In the genomic region with DNA sequence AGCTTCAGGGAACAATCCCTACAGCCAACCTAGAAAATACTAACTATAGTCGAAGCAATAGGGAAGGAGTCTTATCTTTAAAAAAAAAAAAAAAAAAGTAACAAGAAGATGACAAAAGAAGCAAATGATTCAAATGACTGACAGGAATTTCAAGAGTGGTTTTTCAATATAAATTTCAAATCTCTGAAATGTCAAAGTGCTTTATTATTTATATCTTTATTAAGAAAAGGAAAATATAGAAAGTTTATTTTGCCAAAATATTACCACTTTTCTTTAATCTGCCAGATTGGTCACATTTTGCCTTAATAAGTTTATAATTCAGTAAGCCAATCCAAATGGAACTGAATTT, we compare ENCODE assay signal across 10 cellular contexts.
DNase-seq lines count a peak whose midpoint lies in the region; ATAC-seq and FAIRE-seq lines count a peak whose summit lies in the region.
"Had no signal": no experiment of that assay in that cellular context is flagged by ENCODE, and none has a peak within 500 bp of the region (broad histone marks: within the 10 kb centered on the region; RNA-seq: fewer than 3 reads in every experiment).

No MANE protein-coding gene starts in this region.

- no peak overlapping the region for H3K27ac Mint-ChIP-seq in activated CD8-positive, alpha-beta memory T cell treated with anti-CD3 and anti-CD28 coated beads, Interleukin-2, amount 10 ng/mL, durations not matched to agents 7 days and 5 days
- H3K27ac Mint-ChIP-seq in activated CD4-positive, alpha-beta memory T cell treated with anti-CD3 and anti-CD28 coated beads for 36 hours: no peak overlapping the region

- peak overlapping the region; percentile 88 for H3K4me3 Mint-ChIP-seq in activated CD8-positive, alpha-beta memory T cell treated with anti-CD3 and anti-CD28 coated beads, Interleukin-2, amount 10 ng/mL, durations not matched to agents 7 days and 5 days
- peak overlapping the region; percentile 78 for H3K4me3 Mint-ChIP-seq in activated CD4-positive, alpha-beta memory T cell treated with anti-CD3 and anti-CD28 coated beads for 36 hours

- H3K9me3 ChIP-seq in subcutaneous abdominal adipose tissue (ENCODE audit: control insufficient read depth in 5 of 5, low read length in 5 of 5): no peaks in the 10 kb centered on the region

- no peaks in the 10 kb centered on the region for H3K36me3 ChIP-seq in subcutaneous abdominal adipose tissue (ENCODE audit: control insufficient read depth in 5 of 5, insufficient read depth in 5 of 5, low read length in 5 of 5)

- POLR2A ChIA-PET in activated CD4-positive, alpha-beta memory T cell treated with anti-CD3 and anti-CD28 coated beads for 36 hours (lab: Charles Lee): interaction anchor here (0.7 to 1.3 kb wide), 2 partner anchors 16 to 575 kb away, joined by 3 to 4 read pairs; no protein-coding TSS in a partner anchor

- H3K27ac ChIP-seq in subcutaneous abdominal adipose tissue (ENCODE audit: low read depth, low read length): no peak overlapping the region
- H3K27ac ChIP-seq: epithelial cell of prostate had no signal

- H3K27me3 ChIP-seq in subcutaneous abdominal adipose tissue (ENCODE audit: control insufficient read depth in 5 of 5, insufficient read depth in 4 of 5, low read length in 5 of 5): peaks cover 0 to 7% (median 2%) of the 10 kb centered on the region in 5 donors

- H3K4me1 Mint-ChIP-seq in activated CD8-positive, alpha-beta memory T cell treated with anti-CD3 and anti-CD28 coated beads, Interleukin-2, amount 10 ng/mL, durations not matched to agents 7 days and 5 days: peaks cover 25% of the 10 kb centered on the region
- peaks cover 12% of the 10 kb centered on the region for H3K4me1 Mint-ChIP-seq in activated CD4-positive, alpha-beta memory T cell treated with anti-CD3 and anti-CD28 coated beads for 36 hours (ENCODE audit: low read depth)

- no peak overlapping the region for H3K9ac ChIP-seq in subcutaneous abdominal adipose tissue (ENCODE audit: low read length in 5 of 5)

- CTCF ChIA-PET in activated CD8-positive, alpha-beta memory T cell treated with anti-CD3 and anti-CD28 coated beads, Interleukin-2, amount 10 ng/mL, durations not matched to agents 7 days and 5 days (lab: Charles Lee): interaction anchor here (0.5 to 4.6 kb wide), 60 partner anchors 8 to 1038 kb away, joined by 3 to 50 read pairs (median 4); a partner anchor contains a TSS
- CTCF ChIA-PET in activated CD4-positive, alpha-beta memory T cell treated with anti-CD3 and anti-CD28 coated beads for 36 hours (lab: Charles Lee): interaction anchor here (0.6 to 4.8 kb wide), 48 partner anchors 9 to 1022 kb away, joined by 3 to 68 read pairs (median 4); a partner anchor contains a TSS

- H3K4me1 ChIP-seq in subcutaneous abdominal adipose tissue (ENCODE audit: control insufficient read depth in 5 of 5, insufficient read depth in 5 of 5, low read length in 5 of 5): peaks cover 0 to 11% (median 7%) of the 10 kb centered on the region in 5 donors

- FAIRE-seq in islet of Langerhans (lab: Jason Lieb, UNC): peak; percentile 66

- no peak for DNase-seq in activated CD8-positive, alpha-beta memory T cell treated with anti-CD3 and anti-CD28 coated beads, Interleukin-2, amount 10 ng/mL, durations not matched to agents 7 days and 5 days
- DNase-seq in activated CD8-positive, alpha-beta memory T cell treated with anti-CD3 and anti-CD28 coated beads, Interleukin-2, amount 50 U/mL, for 48 hours: no peak
- no peak for DNase-seq in activated CD4-positive, alpha-beta memory T cell treated with anti-CD3 and anti-CD28 coated beads for 36 hours
- DNase-seq in sciatic nerve (ENCODE audit: low spot score) (no peak), NK-92 (lab: John Stamatoyannopoulos, UW; ENCODE audit: unreplicated experiment) (no peak)
- DNase-seq in stimulated activated CD4-positive, alpha-beta T cell treated with anti-CD3 and anti-CD28 coated beads, Interleukin-2, amount 100 ng/mL, for 24 hours: no peak
- DNase-seq: activated gamma-delta T cell had no signal

- intact Hi-C loops in activated CD4-positive, alpha-beta memory T cell treated with anti-CD3 and anti-CD28 coated beads for 36 hours (cut with micrococcal nuclease): loop anchor here (5.0 to 10.0 kb wide), 4 partner anchors 152 to 694 kb away; no protein-coding TSS in a partner anchor
- intact Hi-C loops in sciatic nerve (cut with DNase I): no loop called here

- peak overlapping the region in 4 of 5 donors; percentile 56 to 70 (median 62) for H3K4me3 ChIP-seq in subcutaneous abdominal adipose tissue (ENCODE audit: low read depth in 1 of 5, low read length in 5 of 5)

- H3K9me3 Mint-ChIP-seq in activated CD8-positive, alpha-beta memory T cell treated with anti-CD3 and anti-CD28 coated beads, Interleukin-2, amount 10 ng/mL, durations not matched to agents 7 days and 5 days (ENCODE audit: low read depth): no peaks in the 10 kb centered on the region
- H3K9me3 Mint-ChIP-seq in activated CD4-positive, alpha-beta memory T cell treated with anti-CD3 and anti-CD28 coated beads for 36 hours: no peaks in the 10 kb centered on the region

- ATAC-seq in activated CD8-positive, alpha-beta memory T cell treated with anti-CD3 and anti-CD28 coated beads, Interleukin-2, amount 10 ng/mL, durations not matched to agents 7 days and 5 days: no peak
- ATAC-seq in sciatic nerve: no peak

- H3K36me3 Mint-ChIP-seq in activated CD8-positive, alpha-beta memory T cell treated with anti-CD3 and anti-CD28 coated beads, Interleukin-2, amount 10 ng/mL, durations not matched to agents 7 days and 5 days: no peaks in the 10 kb centered on the region
- no peaks in the 10 kb centered on the region for H3K36me3 Mint-ChIP-seq in activated CD4-positive, alpha-beta memory T cell treated with anti-CD3 and anti-CD28 coated beads for 36 hours

- H3K27me3 Mint-ChIP-seq in activated CD8-positive, alpha-beta memory T cell treated with anti-CD3 and anti-CD28 coated beads, Interleukin-2, amount 10 ng/mL, durations not matched to agents 7 days and 5 days: peaks cover 58% of the 10 kb centered on the region
- H3K27me3 Mint-ChIP-seq in activated CD4-positive, alpha-beta memory T cell treated with anti-CD3 and anti-CD28 coated beads for 36 hours: peaks cover 20% of the 10 kb centered on the region
